Comparison of ENCODE assay signal across 17 cellular contexts in genomic region chr17:56142781-56143180, GRCh38. TPM values are rescaled to one million over a fixed set of nuclear protein-coding genes. Genes with fewer than 3 reads are reported as not detected.
"Had no signal": no experiment of that assay in that cellular context is flagged by ENCODE, and none has a peak within 500 bp of the region (broad histone marks: within the 10 kb centered on the region; RNA-seq: fewer than 3 reads in every experiment).

No MANE protein-coding gene starts in this region.

- FAIRE-seq: islet of Langerhans, small intestine had no signal

- ATAC-seq: naive thymus-derived CD4-positive, alpha-beta T cell had no signal

- H3K9me3 Mint-ChIP-seq: naive thymus-derived CD4-positive, alpha-beta T cell; nephron progenitor cell; type B pancreatic cell had no signal

- DNase-seq: cortex of kidney; dorsolateral prefrontal cortex; effector CD8-positive, alpha-beta T cell; foreskin melanocyte; head of caudate nucleus; kidney glomerular epithelial cell; naive thymus-derived CD4-positive, alpha-beta T cell; nephron progenitor cell; small intestine; stimulated activated CD4-positive, alpha-beta T cell treated with anti-CD3 and anti-CD28 coated beads, Interleukin-2, amount 100 ng/mL, for 48 hours; stimulated activated naive CD4-positive, alpha-beta T cell treated with Interleukin-2 at 50 U/mL for 16 hours; thyroid gland; uterus had no signal

- H3K4me1 Mint-ChIP-seq: naive thymus-derived CD4-positive, alpha-beta T cell; nephron progenitor cell had no signal

- H3K36me3 Mint-ChIP-seq: naive thymus-derived CD4-positive, alpha-beta T cell; type B pancreatic cell had no signal

- H3K27ac Mint-ChIP-seq: naive thymus-derived CD4-positive, alpha-beta T cell; nephron progenitor cell; type B pancreatic cell had no signal

- H3K4me3 Mint-ChIP-seq: naive thymus-derived CD4-positive, alpha-beta T cell; nephron progenitor cell; type B pancreatic cell had no signal

RNA-seq across cellular contexts. Expression of gene ANKFN1, which starts 10.5 kb away (rescaled TPM):
- total RNA-seq: mammary epithelial cell; mononuclear cell; naive thymus-derived CD4-positive, alpha-beta T cell had no signal
